In the genomic region with DNA sequence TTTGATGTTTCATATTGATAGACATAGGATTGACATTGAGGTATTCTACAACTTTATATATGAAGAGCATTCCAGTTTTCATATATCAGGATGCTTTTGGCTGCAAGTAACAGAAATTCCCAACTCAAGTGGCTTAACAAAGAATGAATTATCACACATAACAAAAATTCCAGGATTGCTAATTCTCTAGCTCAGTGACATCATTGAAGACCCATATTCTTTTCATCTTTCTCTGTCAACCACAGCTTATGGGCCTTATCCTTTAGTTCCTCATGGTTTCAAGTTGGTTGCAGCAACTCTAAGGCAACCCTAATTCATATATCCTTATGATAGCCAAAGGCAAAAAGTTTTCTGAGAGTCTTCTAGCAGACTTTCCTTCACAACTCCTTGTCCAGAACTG, we compare ENCODE assay signal across 27 cellular contexts.
"Had no signal": no experiment of that assay in that cellular context is flagged by ENCODE, and none has a peak within 500 bp of the region (broad histone marks: within the 10 kb centered on the region; RNA-seq: fewer than 3 reads in every experiment).

No MANE protein-coding gene starts in this region.

- H3K27me3 Mint-ChIP-seq: activated CD8-positive, alpha-beta T cell treated with anti-CD3 and anti-CD28 coated beads for 36 hours; activated naive CD8-positive, alpha-beta T cell treated with anti-CD3 and anti-CD28 coated beads, Interleukin-2, amount 10 ng/mL, durations not matched to agents 7 days and 5 days; central memory CD8-positive, alpha-beta T cell had no signal

- H3K27me3 ChIP-seq: adrenal gland, body of pancreas had no signal

- H3K4me3 Mint-ChIP-seq: activated CD8-positive, alpha-beta T cell treated with anti-CD3 and anti-CD28 coated beads for 36 hours; activated naive CD8-positive, alpha-beta T cell treated with anti-CD3 and anti-CD28 coated beads, Interleukin-2, amount 10 ng/mL, durations not matched to agents 7 days and 5 days; activated T-cell treated with anti-CD3 and anti-CD28 coated beads, Interleukin-2, amount 50 U/mL, for 72 hours; central memory CD8-positive, alpha-beta T cell had no signal

- H3K4me2 ChIP-seq: SK-N-SH had no signal

- H3K4me3 ChIP-seq: adrenal gland, body of pancreas had no signal

- H3K9me2 ChIP-seq: SK-N-SH had no signal

- DNase-seq: activated CD4-positive, alpha-beta T cell treated with anti-CD3 and anti-CD28 coated beads for 4 hours; activated CD8-positive, alpha-beta memory T cell treated with anti-CD3 and anti-CD28 coated beads, Interleukin-2, amount 50 U/mL, for 4 hours; activated CD8-positive, alpha-beta T cell treated with anti-CD3 and anti-CD28 coated beads for 36 hours; activated gamma-delta T cell treated with Interleukin-2 at 50 U/mL for 16 hours; activated naive CD4-positive, alpha-beta T cell treated with anti-CD3 and anti-CD28 coated beads, Interleukin-2, amount 50 U/mL, for 16 hours; activated naive CD8-positive, alpha-beta T cell treated with anti-CD3 and anti-CD28 coated beads, Interleukin-2, amount 10 ng/mL, durations not matched to agents 7 days and 5 days; activated T-cell treated with anti-CD3 and anti-CD28 coated beads, Interleukin-2, amount 50 U/mL, for 72 hours; adrenal gland; aorta; body of pancreas; Karpas-422; NCI-H1105 treated with DMSO at 0.1 percent for 48 hours; NCI-H1436 treated with DMSO at 0.1 percent for 48 hours; NCI-H187; NCI-H2081; NCI-H510A treated with DMSO at 0.1 percent for 48 hours; NCI-H69; NK-92 treated with Interleukin-12 subunit alpha and Interleukin-12 subunit beta, amount 100 ng/mL, for 24 hours; OCI-M1; RPMI8226; SK-N-SH; T-helper 1 cell had no signal

- H3K9me3 ChIP-seq: adrenal gland, body of pancreas, SK-N-SH had no signal

- H3K9ac ChIP-seq: SK-N-SH had no signal

- H3K27ac Mint-ChIP-seq: activated CD8-positive, alpha-beta T cell treated with anti-CD3 and anti-CD28 coated beads for 36 hours; activated naive CD8-positive, alpha-beta T cell treated with anti-CD3 and anti-CD28 coated beads, Interleukin-2, amount 10 ng/mL, durations not matched to agents 7 days and 5 days; activated T-cell treated with anti-CD3 and anti-CD28 coated beads, Interleukin-2, amount 50 U/mL, for 72 hours; activated T-helper 2 cell treated with anti-CD3 and anti-CD28 coated beads, Interferon-gamma antibody, Interleukin-2, Interleukin-4, amounts not matched to agents 10 μg/mL and 5 μg/mL and 100 μg/mL, durations not matched to agents 14 hours and 24 hours and 36 hours had no signal

- H3K4me1 Mint-ChIP-seq: activated naive CD8-positive, alpha-beta T cell treated with anti-CD3 and anti-CD28 coated beads, Interleukin-2, amount 10 ng/mL, durations not matched to agents 7 days and 5 days; central memory CD8-positive, alpha-beta T cell had no signal

- H3K27ac ChIP-seq: adrenal gland, body of pancreas had no signal

- H3K9me3 Mint-ChIP-seq: activated CD8-positive, alpha-beta T cell treated with anti-CD3 and anti-CD28 coated beads for 36 hours; activated naive CD8-positive, alpha-beta T cell treated with anti-CD3 and anti-CD28 coated beads, Interleukin-2, amount 10 ng/mL, durations not matched to agents 7 days and 5 days; activated T-cell treated with anti-CD3 and anti-CD28 coated beads, Interleukin-2, amount 50 U/mL, for 72 hours; activated T-helper 2 cell treated with anti-CD3 and anti-CD28 coated beads, Interferon-gamma antibody, Interleukin-2, Interleukin-4, amounts not matched to agents 10 μg/mL and 5 μg/mL and 100 μg/mL, durations not matched to agents 14 hours and 24 hours and 36 hours; central memory CD8-positive, alpha-beta T cell had no signal

- H3K36me3 ChIP-seq: adrenal gland had no signal

- ATAC-seq: activated CD4-positive, CD25-positive, alpha-beta regulatory T cell treated with anti-CD3 and anti-CD28 coated beads, Interleukin-2, amount 50 U/mL, for 24 hours; activated CD8-positive, alpha-beta T cell treated with anti-CD3 and anti-CD28 coated beads for 36 hours; activated T-cell treated with anti-CD3 and anti-CD28 coated beads, Interleukin-2, amount 50 U/mL, for 72 hours; body of pancreas; Panc1; Right ventricle myocardium inferior had no signal
